16 cellular contexts compared by ENCODE assay signal in genomic region chr2:160363961-160364733, GRCh38.
DNase-seq lines count a peak whose midpoint lies in the region; ATAC-seq, FAIRE-seq and TF ChIP-seq lines count a peak whose summit lies in the region.
"Had no signal": no experiment of that assay in that cellular context is flagged by ENCODE, and none has a peak within 500 bp of the region (broad histone marks: within the 10 kb centered on the region; RNA-seq: fewer than 3 reads in every experiment).

No MANE protein-coding gene starts in this region.

- no peak overlapping the region for H3K4me2 ChIP-seq in fibroblast of lung (ENCODE audit: extremely low read depth, insufficient read depth, low read length)

- no peak overlapping the region for H3K4me3 Mint-ChIP-seq in stimulated activated naive CD8-positive, alpha-beta T cell treated with anti-CD3 and anti-CD28 coated beads, Interleukin-15, Interleukin-2, amounts not matched to agents 100 ng/mL and 50 ng/mL, for 24 hours
- H3K4me3 Mint-ChIP-seq in naive thymus-derived CD4-positive, alpha-beta T cell = peak overlapping the region in 2 of 10 donors; percentile 3 to 20
- H3K4me3 Mint-ChIP-seq: activated CD4-positive, alpha-beta memory T cell treated with anti-CD3 and anti-CD28 coated beads, Interleukin-2, amount 10 ng/mL, durations not matched to agents 7 days and 5 days had no signal

- H3K27ac ChIP-seq in fibroblast of lung (ENCODE audit: insufficient read depth, low read length) (peak overlapping the region; percentile 14), vagina (peak overlapping the region; percentile 5), small intestine (ENCODE audit: low read depth in 1 of 2, low read length in 1 of 2) (no peak overlapping the region)
- no peak overlapping the region for H3K27ac ChIP-seq in naive thymus-derived CD4-positive, alpha-beta T cell (ENCODE audit: low read depth, low read length)
- H3K27ac ChIP-seq: cardiac muscle cell, SJSA1, thyroid gland had no signal

- peak overlapping the region; percentile 45 for H3K27ac Mint-ChIP-seq in stimulated activated naive CD8-positive, alpha-beta T cell treated with anti-CD3 and anti-CD28 coated beads, Interleukin-15, Interleukin-2, amounts not matched to agents 100 ng/mL and 50 ng/mL, for 24 hours
- peak overlapping the region; percentile 3 to 81 (median 26) for H3K27ac Mint-ChIP-seq in naive thymus-derived CD4-positive, alpha-beta T cell
- H3K27ac Mint-ChIP-seq: activated CD4-positive, alpha-beta memory T cell treated with anti-CD3 and anti-CD28 coated beads, Interleukin-2, amount 10 ng/mL, durations not matched to agents 7 days and 5 days had no signal

- POLR2A ChIA-PET in naive thymus-derived CD4-positive, alpha-beta T cell (lab: Charles Lee) = no interaction called here

- H3K9me3 ChIP-seq in fibroblast of lung (ENCODE audit: control insufficient read depth, insufficient read depth, low read depth, low read length) (no peaks in the 10 kb centered on the region), vagina (no peaks in the 10 kb centered on the region), small intestine (ENCODE audit: control insufficient read depth, low read depth) (no peaks in the 10 kb centered on the region)
- no peaks in the 10 kb centered on the region for H3K9me3 ChIP-seq in naive thymus-derived CD4-positive, alpha-beta T cell (ENCODE audit: control insufficient read depth in 2 of 3, low read length in 3 of 3)
- H3K9me3 ChIP-seq: SJSA1, thyroid gland had no signal

- H3K4me3 ChIP-seq in fibroblast of lung (replicated peaks in 1 of 4; ENCODE audit: control extremely low read depth in 1 of 4, insufficient read depth in 1 of 4, low read depth in 3 of 4, low read length in 4 of 4) (no peak overlapping the region), vagina (no peak overlapping the region), small intestine (ENCODE audit: low read depth in 1 of 2, low read length in 2 of 2) (no peak overlapping the region)
- no peak overlapping the region for H3K4me3 ChIP-seq in naive thymus-derived CD4-positive, alpha-beta T cell (ENCODE audit: low read length)
- H3K4me3 ChIP-seq: cardiac muscle cell, SJSA1, thyroid gland had no signal

- intact Hi-C loops in naive thymus-derived CD4-positive, alpha-beta T cell (cut with micrococcal nuclease) = no loop called here
- intact Hi-C loops in vagina (cut with DNase I) = no loop called here

- H3K27me3 Mint-ChIP-seq in stimulated activated naive CD8-positive, alpha-beta T cell treated with anti-CD3 and anti-CD28 coated beads, Interleukin-15, Interleukin-2, amounts not matched to agents 100 ng/mL and 50 ng/mL, for 24 hours = no peaks in the 10 kb centered on the region
- no peaks in the 10 kb centered on the region for H3K27me3 Mint-ChIP-seq in naive thymus-derived CD4-positive, alpha-beta T cell
- H3K27me3 Mint-ChIP-seq: activated CD4-positive, alpha-beta memory T cell treated with anti-CD3 and anti-CD28 coated beads, Interleukin-2, amount 10 ng/mL, durations not matched to agents 7 days and 5 days had no signal

- DNase-seq in stimulated activated naive CD8-positive, alpha-beta T cell treated with anti-CD3 and anti-CD28 coated beads, Interleukin-15, Interleukin-2, amounts not matched to agents 100 U/mL and 50 U/mL, for 24 hours = no peak
- DNase-seq in fibroblast of lung (ENCODE audit: low read depth in 2 of 2) (no peak), vagina (ENCODE audit: extremely low spot score in 2 of 2) (no peak), small intestine (no peak)
- DNase-seq in naive thymus-derived CD4-positive, alpha-beta T cell = no peak
- DNase-seq in activated CD4-positive, alpha-beta T cell treated with anti-CD3 and anti-CD28 coated beads, Interleukin-2, amount 50 U/mL, for 1 hour = no peak
- DNase-seq: activated CD4-positive, alpha-beta memory T cell treated with anti-CD3 and anti-CD28 coated beads, Interleukin-2, amount 10 ng/mL, durations not matched to agents 7 days and 5 days; AML-193; nucleus accumbens; stimulated activated CD4-positive, alpha-beta T cell treated with anti-CD3 and anti-CD28 coated beads, Interleukin-15, amount 100 ng/mL, for 24 hours; thyroid gland had no signal

- H3K9me3 Mint-ChIP-seq in stimulated activated naive CD8-positive, alpha-beta T cell treated with anti-CD3 and anti-CD28 coated beads, Interleukin-15, Interleukin-2, amounts not matched to agents 100 ng/mL and 50 ng/mL, for 24 hours = no peaks in the 10 kb centered on the region
- no peaks in the 10 kb centered on the region for H3K9me3 Mint-ChIP-seq in naive thymus-derived CD4-positive, alpha-beta T cell
- H3K9me3 Mint-ChIP-seq: activated CD4-positive, alpha-beta memory T cell treated with anti-CD3 and anti-CD28 coated beads, Interleukin-2, amount 10 ng/mL, durations not matched to agents 7 days and 5 days had no signal

- H3K4me1 ChIP-seq in fibroblast of lung (ENCODE audit: control insufficient read depth, extremely low read depth, insufficient read depth, low read length) = peaks cover 13% of the 10 kb centered on the region
- H3K4me1 ChIP-seq in naive thymus-derived CD4-positive, alpha-beta T cell (ENCODE audit: control insufficient read depth in 2 of 2, insufficient read depth in 2 of 2, low read length in 2 of 2) = peaks cover 8 to 23% of the 10 kb centered on the region in 2 donors
- H3K4me1 ChIP-seq in vagina = peaks cover 62% of the 10 kb centered on the region
- H3K4me1 ChIP-seq in small intestine (ENCODE audit: control insufficient read depth in 2 of 2, insufficient read depth in 1 of 2, low read depth in 1 of 2, low read length in 1 of 2) = peaks cover 3 to 22% of the 10 kb centered on the region in 2 donors

- no peak for TF ChIP-seq POLR2A in vagina (IDR thresholded peaks at IDR 0.05)

- H3K27me3 ChIP-seq in fibroblast of lung (ENCODE audit: control insufficient read depth, insufficient read depth, low read length) (no peaks in the 10 kb centered on the region), vagina (no peaks in the 10 kb centered on the region), small intestine (ENCODE audit: control insufficient read depth in 2 of 2, insufficient read depth in 2 of 2, low read length in 2 of 2) (no peaks in the 10 kb centered on the region)
- H3K27me3 ChIP-seq in naive thymus-derived CD4-positive, alpha-beta T cell (ENCODE audit: control insufficient read depth in 2 of 2, insufficient read depth in 2 of 2, low read length in 2 of 2) = no peaks in the 10 kb centered on the region
- H3K27me3 ChIP-seq: cardiac muscle cell, SJSA1, thyroid gland had no signal

- peaks cover 86% of the 10 kb centered on the region for H3K79me2 ChIP-seq in fibroblast of lung (ENCODE audit: control insufficient read depth, insufficient read depth, low read length)

- peaks cover 58% of the 10 kb centered on the region for H3K4me1 Mint-ChIP-seq in stimulated activated naive CD8-positive, alpha-beta T cell treated with anti-CD3 and anti-CD28 coated beads, Interleukin-15, Interleukin-2, amounts not matched to agents 100 ng/mL and 50 ng/mL, for 24 hours (ENCODE audit: low read depth)
- H3K4me1 Mint-ChIP-seq in naive thymus-derived CD4-positive, alpha-beta T cell = peaks cover 32 to 93% (median 78%) of the 10 kb centered on the region in 7 donors

- H3K9ac ChIP-seq in fibroblast of lung (ENCODE audit: insufficient read depth, low read length) = no peak overlapping the region

- no peak for ATAC-seq in stimulated activated naive CD8-positive, alpha-beta T cell treated with anti-CD3 and anti-CD28 coated beads, Interleukin-15, Interleukin-2, amounts not matched to agents 100 U/mL and 50 U/mL, for 24 hours
- no peak for ATAC-seq in naive thymus-derived CD4-positive, alpha-beta T cell
- ATAC-seq in HG03196 (IDR thresholded peaks at IDR 0.05; ENCODE audit: unreplicated experiment) = no peak

- CTCF ChIA-PET in naive thymus-derived CD4-positive, alpha-beta T cell (lab: Charles Lee) = interaction anchor here (0.9 kb wide), 1 partner anchor 10 kb away, joined by 3 read pairs; no protein-coding TSS in a partner anchor

- TF ChIP-seq CTCF in fibroblast of lung (conservative IDR thresholded peaks at IDR 0.05 in 1 of 2, IDR thresholded peaks at IDR 0.05 in 1 of 2; ENCODE audit: low read depth in 1 of 2, low read length in 2 of 2) = no peak
- no peak for TF ChIP-seq CTCF in vagina (IDR thresholded peaks at IDR 0.05)

- H4K20me1 ChIP-seq in fibroblast of lung (ENCODE audit: control insufficient read depth, extremely low read depth, insufficient read depth, low read length) = no peaks in the 10 kb centered on the region

- H3K36me3 Mint-ChIP-seq in stimulated activated naive CD8-positive, alpha-beta T cell treated with anti-CD3 and anti-CD28 coated beads, Interleukin-15, Interleukin-2, amounts not matched to agents 100 ng/mL and 50 ng/mL, for 24 hours (ENCODE audit: low read depth) = peaks cover 29% of the 10 kb centered on the region
- peaks cover 11 to 47% (median 24%) of the 10 kb centered on the region in 5 donors for H3K36me3 Mint-ChIP-seq in naive thymus-derived CD4-positive, alpha-beta T cell

- 64 to 71% (median 67%) methylated on average over 5 of the region's 5 CpGs for WGBS in small intestine, 3 donors

- peaks cover 2% of the 10 kb centered on the region for H3K36me3 ChIP-seq in fibroblast of lung (ENCODE audit: control insufficient read depth, insufficient read depth, low read length)
- H3K36me3 ChIP-seq in naive thymus-derived CD4-positive, alpha-beta T cell (ENCODE audit: control insufficient read depth in 2 of 3, insufficient read depth in 3 of 3, low read length in 3 of 3) = peaks cover 0 to 11% (median 3%) of the 10 kb centered on the region in 3 experiments
- H3K36me3 ChIP-seq in vagina = peaks cover 0 to 8% of the 10 kb centered on the region in 2 donors
- H3K36me3 ChIP-seq in small intestine (ENCODE audit: control insufficient read depth in 2 of 2, insufficient read depth in 2 of 2, low read length in 2 of 2) = no peaks in the 10 kb centered on the region
- H3K36me3 ChIP-seq: thyroid gland had no signal

- H2AFZ ChIP-seq in fibroblast of lung (ENCODE audit: low read length) = no peak overlapping the region

- no peak for FAIRE-seq in small intestine (lab: Jason Lieb, UNC)
- FAIRE-seq: TTC549 had no signal

Comparison
In these comparisons a context has a peak if more than half of its experiments do, and no peak if none do; other contexts are left out.
1. H3K27ac ChIP-seq: peak in fibroblast of lung (single experiment) and vagina (single experiment); none in naive thymus-derived CD4-positive, alpha-beta T cell (single experiment) and small intestine (0 of 2).